ENCODE assay signal across 11 cellular contexts in genomic region chr6:158561938-158562337, GRCh38. TPM values are rescaled to one million over a fixed set of nuclear protein-coding genes. Genes with fewer than 3 reads are reported as not detected.
A peak's percentile ranks its signal among the peaks of the same experiment; 100 is the strongest.
DNase-seq lines count a peak whose midpoint lies in the region; ATAC-seq and TF ChIP-seq lines count a peak whose summit lies in the region.
"Had no signal": no experiment of that assay in that cellular context is flagged by ENCODE, and none has a peak within 500 bp of the region (broad histone marks: within the 10 kb centered on the region; RNA-seq: fewer than 3 reads in every experiment).

No MANE protein-coding gene starts in this region.

- no peaks in the 10 kb centered on the region for H3K27me3 ChIP-seq in stomach
- H3K27me3 ChIP-seq: SJCRH30 had no signal

- peak overlapping the region; percentile 58 to 98 (median 96) for H3K27ac ChIP-seq in stomach
- H3K27ac ChIP-seq: SJCRH30 had no signal

- no peak for TF ChIP-seq EP300 in stomach (IDR thresholded peaks at IDR 0.05)

- H3K27me3 Mint-ChIP-seq in activated T-cell treated with anti-CD3 and anti-CD28 coated beads, Interleukin-2, amount 50 U/mL, for 72 hours (ENCODE audit: low read depth) = no peaks in the 10 kb centered on the region
- H3K27me3 Mint-ChIP-seq in WTC11 (ENCODE audit: low read depth) = no peaks in the 10 kb centered on the region
- peaks cover 17% of the 10 kb centered on the region for H3K27me3 Mint-ChIP-seq in glutamatergic neuron (ENCODE audit: unreplicated experiment)

- TF ChIP-seq CTCF in WTC11 (IDR thresholded peaks at IDR 0.05) (no peak), glutamatergic neuron (IDR thresholded peaks at IDR 0.05; ENCODE audit: partially characterized antibody, unreplicated experiment) (no peak), stomach (IDR thresholded peaks at IDR 0.05) (no peak)

- no peak for ATAC-seq in activated T-cell treated with anti-CD3 and anti-CD28 coated beads, Interleukin-2, amount 50 U/mL, for 72 hours (replicated peaks in 1 of 2)
- ATAC-seq in WTC11 (no peak), GM19397 (IDR thresholded peaks at IDR 0.05; ENCODE audit: unreplicated experiment) (no peak)

- POLR2A ChIA-PET in WTC11 (lab: Charles Lee) = no interaction called here

- H3K27ac Mint-ChIP-seq in activated T-cell treated with anti-CD3 and anti-CD28 coated beads, Interleukin-2, amount 50 U/mL, for 72 hours = peak overlapping the region; percentile 97
- H3K27ac Mint-ChIP-seq in WTC11 (peak overlapping the region; percentile 49), glutamatergic neuron (ENCODE audit: unreplicated experiment) (peak overlapping the region; percentile 92)

- no peak for TF ChIP-seq POLR2A in stomach (IDR thresholded peaks at IDR 0.05)

- WGBS in stomach, 5 donors = 35 to 63% (median 41%) methylated on average over 8 of the region's 8 CpGs

- H3K9me3 Mint-ChIP-seq in activated T-cell treated with anti-CD3 and anti-CD28 coated beads, Interleukin-2, amount 50 U/mL, for 72 hours = no peaks in the 10 kb centered on the region
- H3K9me3 Mint-ChIP-seq in WTC11 = no peaks in the 10 kb centered on the region
- peaks cover 18% of the 10 kb centered on the region for H3K9me3 Mint-ChIP-seq in glutamatergic neuron (ENCODE audit: unreplicated experiment)

- peak overlapping the region; percentile 75 to 98 (median 92) for H3K4me3 ChIP-seq in stomach

- no peaks in the 10 kb centered on the region for H3K36me3 ChIP-seq in stomach
- H3K36me3 ChIP-seq: SJCRH30 had no signal

- no peak for DNase-seq in activated T-cell treated with anti-CD3 and anti-CD28 coated beads, Interleukin-2, amount 50 U/mL, for 72 hours
- no peak for DNase-seq in activated T-cell treated with anti-CD3 and anti-CD28 coated beads, Interleukin-2, amount 50 U/mL, for 1 hour
- no peak for DNase-seq in WTC11 (ENCODE audit: low spot score)
- DNase-seq in glutamatergic neuron = no peak
- DNase-seq in stomach = no peak
- DNase-seq in central memory CD4-positive, alpha-beta T cell = no peak
- DNase-seq in 8988T = no peak
- DNase-seq: cerebellar nuclear complex, NCI-H2171 treated with DMSO at 0.1 percent for 48 hours, SJCRH30 had no signal

- peaks cover 16 to 67% (median 44%) of the 10 kb centered on the region in 4 donors for H3K4me1 ChIP-seq in stomach

- H3K36me3 Mint-ChIP-seq in activated T-cell treated with anti-CD3 and anti-CD28 coated beads, Interleukin-2, amount 50 U/mL, for 72 hours (ENCODE audit: insufficient read depth in 2 of 2) = peaks cover 0 to 2% of the 10 kb centered on the region in 2 donors
- H3K36me3 Mint-ChIP-seq in WTC11 = no peaks in the 10 kb centered on the region
- H3K36me3 Mint-ChIP-seq in glutamatergic neuron (ENCODE audit: unreplicated experiment) = no peaks in the 10 kb centered on the region

- H3K4me3 Mint-ChIP-seq in activated T-cell treated with anti-CD3 and anti-CD28 coated beads, Interleukin-2, amount 50 U/mL, for 72 hours = peak overlapping the region; percentile 98 to 99
- H3K4me3 Mint-ChIP-seq in WTC11 (peak overlapping the region; percentile 92), glutamatergic neuron (ENCODE audit: unreplicated experiment) (peak overlapping the region; percentile 97)

- H3K9me3 ChIP-seq in stomach = no peaks in the 10 kb centered on the region
- H3K9me3 ChIP-seq: SJCRH30 had no signal

- CTCF ChIA-PET in WTC11 (lab: Charles Lee) = interaction anchor here (4.5 kb wide), 1 partner anchor 43 kb away, joined by 16 read pairs; no protein-coding TSS in a partner anchor

- H3K4me1 Mint-ChIP-seq in activated T-cell treated with anti-CD3 and anti-CD28 coated beads, Interleukin-2, amount 50 U/mL, for 72 hours (ENCODE audit: low read depth) = peaks cover 55% of the 10 kb centered on the region
- H3K4me1 Mint-ChIP-seq in WTC11 (peaks cover 31% of the 10 kb centered on the region), glutamatergic neuron (ENCODE audit: low read depth, unreplicated experiment) (peaks cover 47% of the 10 kb centered on the region)

- intact Hi-C loops in stomach (cut with DNase I; ENCODE audit: low total_unique reads) = no loop called here

TF ChIP-seq in WTC11, 78 proteins besides CTCF, POLR2A, EP300 and RAD21:
- no peak for TF ChIP-seq ZSCAN18 (CRISPR knock-in tag; IDR thresholded peaks at IDR 0.05)
- TF ChIP-seq PREB (CRISPR knock-in tag; IDR thresholded peaks at IDR 0.05; ENCODE audit: borderline replicate concordance) = no peak
- no peak for TF ChIP-seq E2F5 (CRISPR knock-in tag; IDR thresholded peaks at IDR 0.05)
- no peak for TF ChIP-seq JUN (CRISPR knock-in tag; IDR thresholded peaks at IDR 0.05)
- TF ChIP-seq CREM (CRISPR knock-in tag; IDR thresholded peaks at IDR 0.05) = no peak
- no peak for TF ChIP-seq ZNF416 (CRISPR knock-in tag; IDR thresholded peaks at IDR 0.05)
- no peak for TF ChIP-seq SOX15 (CRISPR knock-in tag; IDR thresholded peaks at IDR 0.05)
- TF ChIP-seq KAT7 (CRISPR knock-in tag; IDR thresholded peaks at IDR 0.05; ENCODE audit: borderline replicate concordance) = no peak
TF ChIP-seq in WTC11: peak in this region for 0.

RNA-seq across cellular contexts. Expression of gene TMEM181, which starts 2.0 kb away (rescaled TPM):
- total RNA-seq in activated T-cell treated with anti-CD3 and anti-CD28 coated beads, Interleukin-2, amount 50 U/mL, for 72 hours = 10 to 100 TPM; 12.9 to 14.1 TPM
- 18.8 to 22.1 TPM (median 21.2 TPM) in 3 replicates for total RNA-seq in WTC11 (2021)
- total RNA-seq in glutamatergic neuron (ENCODE audit: unreplicated experiment) = 44.3 TPM
- total RNA-seq in stomach = 10 to 100 TPM in 3 of 5 donors, 1 to 10 TPM in 2; 2.9 to 62.2 (median 25.4) TPM
- polyA plus RNA-seq in stomach = 10 to 100 TPM in 2 of 3 donors, 1 to 10 TPM in 1; 7.8 to 16.7 (median 13.3) TPM
